Comparison of ENCODE assay signal across 1 cellular context in the genomic region with DNA sequence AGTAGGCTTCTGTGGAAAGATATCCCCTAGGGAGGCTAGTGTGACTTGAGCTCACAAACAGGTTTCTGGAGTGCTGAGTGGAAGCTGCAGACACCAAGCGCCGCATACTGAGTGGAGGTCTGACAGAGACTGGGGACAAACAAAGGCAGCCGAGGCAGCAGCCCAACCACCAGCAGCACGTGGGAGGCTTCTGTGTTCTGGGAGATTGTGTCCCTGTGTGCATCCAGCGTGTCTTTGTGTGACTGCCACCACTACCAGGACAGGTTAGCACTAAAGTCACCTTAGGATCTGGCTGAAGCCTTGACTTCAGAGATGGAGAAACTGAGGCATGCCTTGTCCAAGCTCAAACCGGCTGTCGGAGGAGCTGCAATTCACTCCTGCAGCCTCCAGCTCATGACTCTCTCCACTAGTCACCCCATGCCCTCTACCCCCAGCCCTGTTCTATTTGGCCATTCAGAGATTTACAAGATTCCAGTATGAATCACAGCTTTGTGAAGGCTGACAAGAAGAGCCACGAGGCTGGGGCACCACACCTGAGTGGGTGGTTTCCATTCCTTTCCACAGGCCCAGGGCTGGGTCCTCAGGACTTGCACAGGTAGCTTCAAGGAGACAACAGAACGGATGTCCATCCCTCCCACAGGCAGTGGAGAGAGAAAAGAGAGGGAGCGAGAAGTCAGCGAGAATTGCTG.
TF ChIP-seq lines count a peak whose summit lies in the region.

No MANE protein-coding gene starts in this region.

TF ChIP-seq in GM23338, 12 proteins besides CTCF, POLR2A, EP300 and RAD21 (continued from another document):
- TF ChIP-seq EZH2 (IDR thresholded peaks at IDR 0.05; ENCODE audit: low read depth, unreplicated experiment) (no peak), EZH2phosphoT487 (IDR thresholded peaks at IDR 0.05; ENCODE audit: unreplicated experiment) (no peak), CREB1 (CRISPR knock-in tag; IDR thresholded peaks at IDR 0.05; ENCODE audit: low read depth) (no peak), JUNB (IDR thresholded peaks at IDR 0.05; ENCODE audit: unreplicated experiment) (no peak), ZNF331 (CRISPR knock-in tag; IDR thresholded peaks at IDR 0.05; ENCODE audit: low read depth) (no peak), ZNF114 (CRISPR knock-in tag; IDR thresholded peaks at IDR 0.05) (no peak), NANOG (IDR thresholded peaks at IDR 0.05; ENCODE audit: borderline replicate concordance) (no peak)
- TF ChIP-seq, protein P1, sequence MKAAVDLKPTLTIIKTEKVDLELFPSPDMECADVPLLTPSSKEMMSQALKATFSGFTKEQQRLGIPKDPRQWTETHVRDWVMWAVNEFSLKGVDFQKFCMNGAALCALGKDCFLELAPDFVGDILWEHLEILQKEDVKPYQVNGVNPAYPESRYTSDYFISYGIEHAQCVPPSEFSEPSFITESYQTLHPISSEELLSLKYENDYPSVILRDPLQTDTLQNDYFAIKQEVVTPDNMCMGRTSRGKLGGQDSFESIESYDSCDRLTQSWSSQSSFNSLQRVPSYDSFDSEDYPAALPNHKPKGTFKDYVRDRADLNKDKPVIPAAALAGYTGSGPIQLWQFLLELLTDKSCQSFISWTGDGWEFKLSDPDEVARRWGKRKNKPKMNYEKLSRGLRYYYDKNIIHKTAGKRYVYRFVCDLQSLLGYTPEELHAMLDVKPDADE (IDR thresholded peaks at IDR 0.05): no peak
